ENCODE assay signal across 17 cellular contexts in the genomic region with DNA sequence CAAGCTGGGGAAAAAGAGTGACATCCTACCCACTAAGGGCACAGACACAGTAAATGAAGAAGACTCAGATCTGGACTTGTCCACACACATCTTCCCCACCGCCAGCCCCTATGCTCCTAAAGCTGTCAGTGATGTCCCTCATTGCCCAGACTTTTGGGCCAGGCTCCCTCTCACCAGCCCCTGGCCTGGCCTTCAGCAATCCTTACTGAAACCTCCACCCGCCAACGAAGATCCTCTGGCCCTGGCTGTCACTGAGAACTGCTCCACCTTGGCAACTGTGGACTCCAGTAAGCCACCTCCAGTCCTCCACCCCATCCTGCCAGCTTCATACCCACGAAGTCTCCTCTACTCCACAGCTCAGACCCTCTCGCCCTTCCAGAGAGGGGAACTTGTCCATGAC. TPM values are rescaled to one million over a fixed set of nuclear protein-coding genes. Genes with fewer than 3 reads are reported as not detected.
"Had no signal": no experiment of that assay in that cellular context is flagged by ENCODE, and none has a peak within 500 bp of the region (broad histone marks: within the 10 kb centered on the region; RNA-seq: fewer than 3 reads in every experiment).

No MANE protein-coding gene starts in this region.

- H3K36me3 Mint-ChIP-seq: naive thymus-derived CD4-positive, alpha-beta T cell; type B pancreatic cell had no signal

- ATAC-seq: left colon; left ventricle myocardium superior; naive thymus-derived CD4-positive, alpha-beta T cell; pancreas; right cardiac atrium had no signal

- H3K27ac ChIP-seq: colonic mucosa, hepatocyte, pancreas had no signal

- H3K4me1 ChIP-seq: pancreas had no signal

- H3K36me3 ChIP-seq: colonic mucosa, pancreas had no signal

- H3K27me3 ChIP-seq: colonic mucosa, hepatocyte, pancreas had no signal

- H2AFZ ChIP-seq: hepatocyte had no signal

- H3K27ac Mint-ChIP-seq: progenitor cell of endocrine pancreas, type B pancreatic cell had no signal

- H3K9me3 ChIP-seq: colonic mucosa, pancreas had no signal

- DNase-seq: colonic mucosa; effector CD4-positive, alpha-beta T cell; foreskin melanocyte; head of caudate nucleus; left colon; left ventricle myocardium superior; mammary epithelial cell; naive thymus-derived CD4-positive, alpha-beta T cell; nucleus accumbens; pancreas; right cardiac atrium; small intestine; stimulated activated CD4-positive, alpha-beta T cell treated with anti-CD3 and anti-CD28 coated beads, Interleukin-2, amount 100 ng/mL, for 48 hours; stimulated activated naive CD4-positive, alpha-beta T cell treated with Interleukin-2 at 50 U/mL for 16 hours had no signal

- H3K4me2 ChIP-seq: hepatocyte had no signal

- H3K27me3 Mint-ChIP-seq: type B pancreatic cell had no signal

- H3K4me3 Mint-ChIP-seq: naive thymus-derived CD4-positive, alpha-beta T cell; type B pancreatic cell had no signal

- H3K9me3 Mint-ChIP-seq: naive thymus-derived CD4-positive, alpha-beta T cell; type B pancreatic cell had no signal

- H3K4me3 ChIP-seq: colonic mucosa, hepatocyte, pancreas had no signal

RNA-seq across cellular contexts. Expression of gene FIGNL2, which starts 23.3 kb away (rescaled TPM):
- polyA plus RNA-seq: mammary epithelial cell had no signal
